In genomic region chr1:214446772-214447556, GRCh38 we compare ENCODE assay signal across 8 cellular contexts.
DNase-seq lines count a peak whose midpoint lies in the region; ATAC-seq and TF ChIP-seq lines count a peak whose summit lies in the region.

No MANE protein-coding gene starts in this region.

- no peak overlapping the region for H2AFZ ChIP-seq in fibroblast of lung (ENCODE audit: low read length)

- peaks cover 35% of the 10 kb centered on the region for H3K79me2 ChIP-seq in fibroblast of lung (ENCODE audit: control insufficient read depth, insufficient read depth, low read length)

- H3K9ac ChIP-seq in NT2/D1 (ENCODE audit: insufficient read length, low read depth) (no peak overlapping the region), fibroblast of lung (ENCODE audit: insufficient read depth, low read length) (no peak overlapping the region)

- H3K4me2 ChIP-seq in fibroblast of lung (ENCODE audit: extremely low read depth, insufficient read depth, low read length) = peak overlapping the region; percentile 44

- no peak for TF ChIP-seq POLR2A in tibial nerve (IDR thresholded peaks at IDR 0.05)

- no peak overlapping the region for H3K4me3 ChIP-seq in NT2/D1 (ENCODE audit: insufficient read length, low read depth)
- peak overlapping the region in 2 of 4 experiments; percentile 1 to 28 for H3K4me3 ChIP-seq in fibroblast of lung (replicated peaks in 1 of 4; ENCODE audit: control extremely low read depth in 1 of 4, insufficient read depth in 1 of 4, low read depth in 3 of 4, low read length in 4 of 4)
- no peak overlapping the region for H3K4me3 ChIP-seq in tibial nerve

- no peaks in the 10 kb centered on the region for H3K9me3 ChIP-seq in NT2/D1 (ENCODE audit: insufficient read depth, low read length)
- H3K9me3 ChIP-seq in fibroblast of lung (ENCODE audit: control insufficient read depth, insufficient read depth, low read depth, low read length) = no peaks in the 10 kb centered on the region
- no peaks in the 10 kb centered on the region for H3K9me3 ChIP-seq in tibial nerve

- H3K27me3 ChIP-seq in NT2/D1 (ENCODE audit: insufficient read depth, insufficient read length) (no peaks in the 10 kb centered on the region), fibroblast of lung (ENCODE audit: control insufficient read depth, insufficient read depth, low read length) (no peaks in the 10 kb centered on the region), tibial nerve (no peaks in the 10 kb centered on the region)

- peak overlapping the region; percentile 65 for H3K27ac ChIP-seq in fibroblast of lung (ENCODE audit: insufficient read depth, low read length)
- H3K27ac ChIP-seq in tibial nerve = peak overlapping the region in 2 of 4 donors; percentile 65 to 71

- H3K4me1 ChIP-seq in NT2/D1 (ENCODE audit: insufficient read depth, insufficient read length) (peaks cover 1% of the 10 kb centered on the region), fibroblast of lung (ENCODE audit: control insufficient read depth, extremely low read depth, insufficient read depth, low read length) (peaks cover 23% of the 10 kb centered on the region), tibial nerve (peaks cover 0 to 53% (median 12%) of the 10 kb centered on the region in 4 donors)

- no peaks in the 10 kb centered on the region for H4K20me1 ChIP-seq in fibroblast of lung (ENCODE audit: control insufficient read depth, extremely low read depth, insufficient read depth, low read length)

- DNase-seq in ELF-1 (ENCODE audit: low read depth, low spot score) = peak; percentile 94
- peak; percentile 96 for DNase-seq in NT2/D1 (ENCODE audit: low read depth, low spot score)
- DNase-seq in fibroblast of lung (ENCODE audit: low read depth in 2 of 2) = peak; percentile 84 to 98
- DNase-seq in pulmonary artery endothelial cell (ENCODE audit: low read depth, low spot score) = peak; percentile 78
- DNase-seq in tibial nerve (ENCODE audit: low spot score in 2 of 2) = no peak
- DNase-seq in stimulated activated CD4-positive, alpha-beta T cell treated with anti-CD3 and anti-CD28 coated beads, Interleukin-1b, Interleukin-23, amount 100 ng/mL, for 48 hours = no peak

- H3K36me3 ChIP-seq in NT2/D1 (ENCODE audit: insufficient read depth, insufficient read length, low read length) (peaks cover 46% of the 10 kb centered on the region), fibroblast of lung (ENCODE audit: control insufficient read depth, insufficient read depth, low read length) (peaks cover 2% of the 10 kb centered on the region), tibial nerve (no peaks in the 10 kb centered on the region)

- TF ChIP-seq CTCF in fibroblast of lung (conservative IDR thresholded peaks at IDR 0.05 in 1 of 2, IDR thresholded peaks at IDR 0.05 in 1 of 2; ENCODE audit: low read depth in 1 of 2, low read length in 2 of 2) (no peak), tibial nerve (IDR thresholded peaks at IDR 0.05) (no peak)

- no peak for TF ChIP-seq EP300 in tibial nerve (IDR thresholded peaks at IDR 0.05)

- WGBS in tibial nerve, 2 donors = 37 to 43% methylated on average over 8 of the region's 8 CpGs

- peak; percentile 73 for ATAC-seq in HG02678 (IDR thresholded peaks at IDR 0.05; ENCODE audit: unreplicated experiment)
- ATAC-seq in HG03378 (IDR thresholded peaks at IDR 0.05; ENCODE audit: unreplicated experiment) = no peak

Comparison
In these comparisons a context has a peak if more than half of its experiments do, and no peak if none do; other contexts are left out.
1. DNase-seq: peak in ELF-1 (single experiment), NT2/D1 (single experiment), fibroblast of lung (2 of 2) and pulmonary artery endothelial cell (single experiment); none in tibial nerve (0 of 2) and stimulated activated CD4-positive, alpha-beta T cell treated with anti-CD3 and anti-CD28 coated beads, Interleukin-1b, Interleukin-23, amount 100 ng/mL, for 48 hours (single experiment).